ENCODE assay signal across 12 cellular contexts in the genomic region with DNA sequence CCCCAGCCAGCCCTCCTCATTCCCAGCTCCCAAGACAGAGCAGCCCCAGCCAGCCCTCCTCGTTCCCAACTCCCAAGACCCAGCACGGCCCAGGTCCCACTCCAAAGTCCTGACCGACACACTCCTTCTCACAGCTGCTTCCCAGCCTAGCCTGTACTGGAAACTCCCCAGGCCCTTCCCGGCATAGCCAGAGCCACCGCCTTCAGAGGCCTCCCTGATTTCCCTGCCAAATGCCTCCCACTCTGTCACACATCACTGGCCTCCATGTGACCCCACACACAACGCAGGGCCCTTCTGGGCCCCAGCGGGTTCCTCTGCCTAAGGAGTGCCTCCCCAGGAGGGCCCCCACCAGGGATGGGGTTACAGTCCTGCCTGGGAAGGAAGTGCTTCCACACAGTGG.
DNase-seq lines count a peak whose midpoint lies in the region; ATAC-seq and TF ChIP-seq lines count a peak whose summit lies in the region.
"Had no signal": no experiment of that assay in that cellular context is flagged by ENCODE, and none has a peak within 500 bp of the region (broad histone marks: within the 10 kb centered on the region; RNA-seq: fewer than 3 reads in every experiment).

No MANE protein-coding gene starts in this region.

- H3K4me1 ChIP-seq in rectal smooth muscle tissue (ENCODE audit: control insufficient read depth, insufficient read depth, low read length): peaks cover 19% of the 10 kb centered on the region

- peaks cover 17% of the 10 kb centered on the region for H3K36me3 Mint-ChIP-seq in T-helper 1 cell treated with Interleukin-12 subunit alpha and Interleukin-12 subunit beta and Interleukin-4 antibody, amounts not matched to agents 30 μg/mL and 1 μg/mL, for 36 hours (ENCODE audit: low read depth)

- H3K9ac ChIP-seq in SK-N-MC (ENCODE audit: insufficient read length) (peak overlapping the region; percentile 45), rectal smooth muscle tissue (ENCODE audit: low read length) (peak overlapping the region; percentile 16)

- H3K4me1 Mint-ChIP-seq in T-helper 1 cell treated with Interleukin-12 subunit alpha and Interleukin-12 subunit beta and Interleukin-4 antibody, amounts not matched to agents 30 μg/mL and 1 μg/mL, for 36 hours (ENCODE audit: low read depth): peaks cover 28% of the 10 kb centered on the region

- H3K27ac Mint-ChIP-seq in T-helper 1 cell treated with Interleukin-12 subunit alpha and Interleukin-12 subunit beta and Interleukin-4 antibody, amounts not matched to agents 30 μg/mL and 1 μg/mL, for 36 hours: peak overlapping the region; percentile 33

- no peak for TF ChIP-seq CTCF in fibroblast of mammary gland (conservative IDR thresholded peaks at IDR 0.05; ENCODE audit: control insufficient read depth, insufficient read depth, low read depth, low read length)

- H3K27me3 ChIP-seq in rectal smooth muscle tissue (ENCODE audit: control insufficient read depth, insufficient read depth, low read length): no peaks in the 10 kb centered on the region

- no peak for DNase-seq in T-helper 1 cell
- no peak for DNase-seq in SK-N-MC (ENCODE audit: low read depth, low spot score)
- DNase-seq in fibroblast of mammary gland (ENCODE audit: low read depth): peak; percentile 60
- no peak for DNase-seq in NCI-H1105 treated with DMSO at 0.1 percent for 48 hours (lab: John Stamatoyannopoulos, UW)
- DNase-seq: activated gamma-delta T cell treated with Interleukin-2 at 50 U/mL for 16 hours, NCI-H1694 treated with DMSO at 0.1 percent for 48 hours, SHP77 had no signal

- no peaks in the 10 kb centered on the region for H3K27me3 Mint-ChIP-seq in T-helper 1 cell treated with Interleukin-12 subunit alpha and Interleukin-12 subunit beta and Interleukin-4 antibody, amounts not matched to agents 30 μg/mL and 1 μg/mL, for 36 hours (ENCODE audit: low read depth)

- H3K4me3 Mint-ChIP-seq in T-helper 1 cell treated with Interleukin-12 subunit alpha and Interleukin-12 subunit beta and Interleukin-4 antibody, amounts not matched to agents 30 μg/mL and 1 μg/mL, for 36 hours: peak overlapping the region; percentile 65

- ATAC-seq in GM21367 (IDR thresholded peaks at IDR 0.05; ENCODE audit: unreplicated experiment): no peak
- no peak for ATAC-seq in GM21526 (IDR thresholded peaks at IDR 0.05; ENCODE audit: low FRiP score, unreplicated experiment)
- ATAC-seq: esophagus mucosa had no signal

- H3K36me3 ChIP-seq in SK-N-MC (ENCODE audit: insufficient read depth, low read length): peaks cover 27% of the 10 kb centered on the region
- peaks cover 7% of the 10 kb centered on the region for H3K36me3 ChIP-seq in rectal smooth muscle tissue (ENCODE audit: control insufficient read depth, insufficient read depth, low read length)

- H3K9me3 ChIP-seq in SK-N-MC (ENCODE audit: low read depth, low read length): no peaks in the 10 kb centered on the region

- no peaks in the 10 kb centered on the region for H3K9me3 Mint-ChIP-seq in T-helper 1 cell treated with Interleukin-12 subunit alpha and Interleukin-12 subunit beta and Interleukin-4 antibody, amounts not matched to agents 30 μg/mL and 1 μg/mL, for 36 hours

- H3K27ac ChIP-seq in SK-N-MC: 0 out of 2 replicates have a peak overlapping the region, but pooled peaks have one; percentile 13
- no peak overlapping the region for H3K27ac ChIP-seq in rectal smooth muscle tissue (ENCODE audit: low read depth, low read length)

- H3K4me3 ChIP-seq in SK-N-MC (no peak overlapping the region), fibroblast of mammary gland (ENCODE audit: control insufficient read depth, low read depth, low read length) (no peak overlapping the region), rectal smooth muscle tissue (ENCODE audit: low read length) (no peak overlapping the region)
